Comparison of ENCODE assay signal across 9 cellular contexts in genomic region chr1:43549921-43550597, GRCh38. TPM values are rescaled to one million over a fixed set of nuclear protein-coding genes. Genes with fewer than 3 reads are reported as not detected.
DNase-seq lines count a peak whose midpoint lies in the region; ATAC-seq, FAIRE-seq and TF ChIP-seq lines count a peak whose summit lies in the region.
"Had no signal": no experiment of that assay in that cellular context is flagged by ENCODE, and none has a peak within 500 bp of the region (broad histone marks: within the 10 kb centered on the region; RNA-seq: fewer than 3 reads in every experiment).

No MANE protein-coding gene starts in this region.

- no peak for FAIRE-seq in D721Med (lab: Jason Lieb, UNC)
- FAIRE-seq: endometrium had no signal

- H3K4me1 ChIP-seq in ectodermal cell (ENCODE audit: control insufficient read depth, insufficient read depth, low read length) = peaks cover 49% of the 10 kb centered on the region
- H3K4me1 ChIP-seq in naive thymus-derived CD4-positive, alpha-beta T cell (ENCODE audit: control insufficient read depth in 2 of 2, insufficient read depth in 2 of 2, low read length in 2 of 2) = no peaks in the 10 kb centered on the region

- POLR2A ChIA-PET in naive thymus-derived CD4-positive, alpha-beta T cell (lab: Charles Lee) = no interaction called here

- peaks cover 0 to 13% (median 5%) of the 10 kb centered on the region in 7 donors for H3K4me1 Mint-ChIP-seq in naive thymus-derived CD4-positive, alpha-beta T cell

- no peaks in the 10 kb centered on the region for H3K36me3 ChIP-seq in ectodermal cell (ENCODE audit: control insufficient read depth, insufficient read depth, low read length)
- no peaks in the 10 kb centered on the region for H3K36me3 ChIP-seq in naive thymus-derived CD4-positive, alpha-beta T cell (ENCODE audit: control insufficient read depth in 2 of 3, insufficient read depth in 3 of 3, low read length in 3 of 3)

- CTCF ChIA-PET in naive thymus-derived CD4-positive, alpha-beta T cell (lab: Charles Lee) = interaction anchor here (0.7 kb wide), 1 partner anchor 20 kb away, joined by 3 read pairs; no protein-coding TSS in a partner anchor

- no peaks in the 10 kb centered on the region for H3K9me3 Mint-ChIP-seq in naive thymus-derived CD4-positive, alpha-beta T cell

- peaks cover 4 to 35% (median 13%) of the 10 kb centered on the region in 5 donors for H3K27me3 Mint-ChIP-seq in naive thymus-derived CD4-positive, alpha-beta T cell

- no peaks in the 10 kb centered on the region for H3K27me3 ChIP-seq in ectodermal cell (ENCODE audit: control insufficient read depth, insufficient read depth, low read length, poor library complexity, severe bottlenecking)
- H3K27me3 ChIP-seq in naive thymus-derived CD4-positive, alpha-beta T cell (ENCODE audit: control insufficient read depth in 2 of 2, insufficient read depth in 2 of 2, low read length in 2 of 2) = no peaks in the 10 kb centered on the region

- no peaks in the 10 kb centered on the region for H3K9me3 ChIP-seq in ectodermal cell (ENCODE audit: control insufficient read depth, low read length)
- no peaks in the 10 kb centered on the region for H3K9me3 ChIP-seq in naive thymus-derived CD4-positive, alpha-beta T cell (ENCODE audit: control insufficient read depth in 2 of 3, low read length in 3 of 3)

- WGBS in ectodermal cell, 2 experiments = 8 to 11% methylated on average over 30 of the region's 30 CpGs

- TF ChIP-seq CTCF in GM12875 (IDR thresholded peaks at IDR 0.05; ENCODE audit: borderline replicate concordance, insufficient read depth, low read depth, low read length) (no peak), D721Med (IDR thresholded peaks at IDR 0.05; ENCODE audit: insufficient read depth, missing control alignments) (no peak)

- no peak for ATAC-seq in naive thymus-derived CD4-positive, alpha-beta T cell
- ATAC-seq in GM21390 (IDR thresholded peaks at IDR 0.05; ENCODE audit: unreplicated experiment) = no peak

- DNase-seq in NCI-H2196 treated with DMSO at 0.1 percent for 48 hours (lab: John Stamatoyannopoulos, UW; ENCODE audit: unreplicated experiment) (peak; percentile 91), GF-D8 (lab: John Stamatoyannopoulos, UW) (no peak), D721Med (ENCODE audit: insufficient read length, low spot score) (no peak)
- DNase-seq in naive thymus-derived CD4-positive, alpha-beta T cell = peak in 1 of 9 donors; percentile 31
- DNase-seq in effector CD4-positive, alpha-beta T cell = no peak

- peak overlapping the region; percentile 90 for H3K27ac ChIP-seq in ectodermal cell (ENCODE audit: insufficient read depth, low read depth, low read length, poor library complexity, severe bottlenecking)
- H3K27ac ChIP-seq in naive thymus-derived CD4-positive, alpha-beta T cell (ENCODE audit: low read depth, low read length) = no peak overlapping the region

- H3K4me3 Mint-ChIP-seq in naive thymus-derived CD4-positive, alpha-beta T cell = peak overlapping the region in 8 of 10 donors; percentile 35 to 72 (median 62)

- no peak overlapping the region for H3K27ac Mint-ChIP-seq in naive thymus-derived CD4-positive, alpha-beta T cell

- H3K4me3 ChIP-seq in GM12875 (ENCODE audit: low read depth, low read length) (peak overlapping the region; percentile 6), ectodermal cell (ENCODE audit: insufficient read depth, low read depth, low read length) (no peak overlapping the region)
- H3K4me3 ChIP-seq in naive thymus-derived CD4-positive, alpha-beta T cell (ENCODE audit: low read length) = no peak overlapping the region

- intact Hi-C loops in naive thymus-derived CD4-positive, alpha-beta T cell (cut with micrococcal nuclease) = no loop called here

- no peaks in the 10 kb centered on the region for H3K36me3 Mint-ChIP-seq in naive thymus-derived CD4-positive, alpha-beta T cell

RNA-seq across cellular contexts. Expression of gene PTPRF, which starts 19.4 kb away (rescaled TPM):
- 163 TPM for polyA plus RNA-seq in ectodermal cell (2013, experiment 1 of 4)
- polyA plus RNA-seq in ectodermal cell (2013, experiment 2 of 4) = 180 TPM
- 135 TPM for polyA plus RNA-seq in ectodermal cell (2013, experiment 3 of 4)
- polyA plus RNA-seq in ectodermal cell (2013, experiment 4 of 4) = 158 TPM
- total RNA-seq in naive thymus-derived CD4-positive, alpha-beta T cell = 1 to 10 TPM in 2 of 5 experiments, under 1 TPM in 1, not detected in 2; 0.49 to 2.3 (median 1.8) TPM
- polyA plus RNA-seq in naive thymus-derived CD4-positive, alpha-beta T cell = not detected
